32 cellular contexts compared by ENCODE assay signal in the genomic region with DNA sequence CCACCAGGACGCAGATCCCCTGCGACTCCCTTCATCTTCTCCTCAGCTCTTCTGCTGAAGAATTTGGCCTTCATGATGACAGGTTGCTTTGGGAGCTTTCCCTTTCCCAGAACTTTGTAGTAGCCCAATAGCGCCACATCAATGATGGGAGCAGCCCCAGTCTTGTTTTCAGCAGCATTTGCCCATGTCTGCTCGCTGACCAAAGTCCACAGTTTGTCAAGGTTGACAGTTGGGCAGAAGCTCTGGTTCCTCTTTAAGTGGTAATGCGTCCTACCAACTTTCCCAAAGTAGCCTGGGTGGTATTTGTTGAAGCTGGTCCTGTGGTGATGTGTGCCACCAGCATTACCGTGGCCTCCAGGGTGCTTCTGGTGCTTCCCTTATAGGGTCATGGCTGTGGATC.
"Had no signal": no experiment of that assay in that cellular context is flagged by ENCODE, and none has a peak within 500 bp of the region (broad histone marks: within the 10 kb centered on the region; RNA-seq: fewer than 3 reads in every experiment).

No MANE protein-coding gene starts in this region.

- H3K27me3 ChIP-seq: ascending aorta, cardiac muscle cell had no signal

- DNase-seq: activated CD4-positive, alpha-beta memory T cell treated with anti-CD3 and anti-CD28 coated beads, Interleukin-2, amount 10 ng/mL, durations not matched to agents 7 days and 5 days; activated CD4-positive, alpha-beta T cell treated with anti-CD3 and anti-CD28 coated beads for 1 hour; activated CD4-positive, alpha-beta T cell treated with anti-CD3 and anti-CD28 coated beads for 36 hours; activated CD4-positive, alpha-beta T cell treated with anti-CD3 and anti-CD28 coated beads for 48 hours; activated CD4-positive, alpha-beta T cell treated with anti-CD3 and anti-CD28 coated beads, Interleukin-2, amount 10 ng/mL, durations not matched to agents 7 days and 5 days; activated CD4-positive, alpha-beta T cell treated with anti-CD3 and anti-CD28 coated beads, Interleukin-2, amount 50 U/mL, for 48 hours; activated CD4-positive, CD25-positive, alpha-beta regulatory T cell; activated CD8-positive, alpha-beta memory T cell treated with anti-CD3 and anti-CD28 coated beads for 24 hours; activated CD8-positive, alpha-beta memory T cell treated with anti-CD3 and anti-CD28 coated beads, Interleukin-2, amount 10 ng/mL, durations not matched to agents 7 days and 5 days; activated CD8-positive, alpha-beta memory T cell treated with anti-CD3 and anti-CD28 coated beads, Interleukin-2, amount 50 U/mL, for 48 hours; activated CD8-positive, alpha-beta T cell treated with anti-CD3 and anti-CD28 coated beads, Interleukin-2, amount 10 ng/mL, durations not matched to agents 7 days and 5 days; activated effector memory CD4-positive, alpha-beta T cell treated with Interleukin-2 at 50 U/mL for 16 hours; activated gamma-delta T cell; activated naive CD4-positive, alpha-beta T cell treated with anti-CD3 and anti-CD28 coated beads, Interleukin-2, amount 10 ng/mL, durations not matched to agents 7 days and 5 days; activated naive CD4-positive, alpha-beta T cell treated with Interleukin-2 at 50 U/mL for 16 hours; activated naive CD8-positive, alpha-beta T cell treated with anti-CD3 and anti-CD28 coated beads, Interleukin-2, amount 10 ng/mL, durations not matched to agents 7 days and 5 days; activated naive CD8-positive, alpha-beta T cell treated with anti-CD3 and anti-CD28 coated beads, Interleukin-2, amount 50 U/mL, for 24 hours; activated T-cell treated with anti-CD3 and anti-CD28 coated beads, Interleukin-2, amount 50 U/mL, for 24 hours; activated T-cell treated with anti-CD3 and anti-CD28 coated beads, Interleukin-2, amount 50 U/mL, for 48 hours; amygdala; anterior cingulate cortex; caudate nucleus; cerebellar nuclear complex; T-helper 1 cell; T-helper 2 cell; T-helper 9 cell; WERI-Rb-1 had no signal

- ATAC-seq: activated CD4-positive, alpha-beta T cell treated with anti-CD3 and anti-CD28 coated beads for 36 hours; activated CD4-positive, CD25-positive, alpha-beta regulatory T cell treated with anti-CD3 and anti-CD28 coated beads, Interleukin-2, amount 50 U/mL, for 24 hours; activated CD8-positive, alpha-beta memory T cell treated with anti-CD3 and anti-CD28 coated beads, Interleukin-2, amount 10 ng/mL, durations not matched to agents 7 days and 5 days; activated CD8-positive, alpha-beta T cell treated with anti-CD3 and anti-CD28 coated beads, Interleukin-2, amount 10 ng/mL, durations not matched to agents 7 days and 5 days; activated naive CD8-positive, alpha-beta T cell treated with anti-CD3 and anti-CD28 coated beads, Interleukin-2, amount 50 U/mL, for 24 hours; WTC11 had no signal

- H3K4me1 ChIP-seq: ascending aorta had no signal

- H3K4me3 ChIP-seq: ascending aorta, cardiac muscle cell had no signal

- H3K36me3 ChIP-seq: ascending aorta, cardiac muscle cell, WERI-Rb-1 had no signal

- FAIRE-seq: bronchial epithelial cell had no signal

- H3K27ac ChIP-seq: ascending aorta, cardiac muscle cell, WERI-Rb-1 had no signal
